8 cellular contexts compared by ENCODE assay signal in the genomic region with DNA sequence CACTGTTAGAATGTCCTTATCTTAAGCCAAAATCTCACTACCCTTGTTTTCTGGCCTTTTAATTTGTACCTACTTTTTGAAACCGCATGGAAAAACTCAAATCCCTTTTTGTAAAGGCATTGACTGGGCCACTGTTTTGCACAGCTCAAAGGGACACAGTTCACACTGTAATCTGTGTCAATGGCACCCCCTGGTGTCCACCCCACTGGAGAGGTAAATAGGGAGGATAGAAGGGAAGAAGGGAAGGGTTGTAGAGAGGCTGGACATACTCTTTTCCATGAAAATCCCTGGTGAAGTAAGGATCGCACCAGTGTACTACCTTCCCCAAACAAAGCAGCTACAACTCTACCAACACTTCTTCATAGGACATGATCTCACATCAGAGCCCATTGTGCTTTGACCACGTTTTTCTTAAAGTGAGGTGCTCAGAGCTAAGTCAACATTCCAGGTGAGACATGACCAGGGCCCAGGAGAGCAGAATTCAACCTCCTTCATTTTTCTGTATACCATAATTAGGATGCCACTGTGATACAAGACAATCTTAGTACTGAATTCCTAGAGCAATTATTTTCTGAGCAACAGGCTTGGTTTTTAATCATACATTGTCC.
DNase-seq lines count a peak whose midpoint lies in the region; ATAC-seq and TF ChIP-seq lines count a peak whose summit lies in the region.

No MANE protein-coding gene starts in this region.

- intact Hi-C loops in CD4-positive, alpha-beta T cell (cut with DNase I, micrococcal nuclease), result loop anchor here (1.0 to 5.0 kb wide), 8 partner anchors 44 to 664 kb away; no protein-coding TSS in a partner anchor

- DNase-seq in CD4-positive, alpha-beta T cell, result peak; percentile 71 to 88 (median 78)
- DNase-seq in NCI-H1048 (lab: John Stamatoyannopoulos, UW), result peak; percentile 24
- peak; percentile 96 for DNase-seq in SK-MEL-5 (ENCODE audit: low read depth, low spot score)
- peak; percentile 74 for DNase-seq in activated gamma-delta T cell treated with anti-CD3 and anti-CD28 coated beads, Interleukin-2, amount 50 U/mL, for 16 hours (ENCODE audit: low read depth)
- DNase-seq in glomerular visceral epithelial cell (ENCODE audit: extremely low spot score), result peak; percentile 78
- peak; percentile 92 for DNase-seq in pons (ENCODE audit: low spot score)
- peak; percentile 79 for DNase-seq in type B pancreatic cell (ENCODE audit: extremely low spot score, unreplicated experiment)

- POLR2A ChIA-PET in CD4-positive, alpha-beta T cell (lab: Charles Lee), result interaction anchor here (0.5 to 2.1 kb wide), 7 partner anchors 162 to 456 kb away, joined by 3 to 14 read pairs (median 3); no protein-coding TSS in a partner anchor

- H3K36me3 Mint-ChIP-seq in CD4-positive, alpha-beta T cell (ENCODE audit: low read depth), result no peaks in the 10 kb centered on the region
- no peaks in the 10 kb centered on the region for H3K36me3 Mint-ChIP-seq in type B pancreatic cell

- peak; percentile 93 for TF ChIP-seq CTCF in CD4-positive, alpha-beta T cell (IDR thresholded peaks at IDR 0.05)
- peak; percentile 83 for TF ChIP-seq CTCF in type B pancreatic cell (conservative IDR thresholded peaks at IDR 0.05)

- H3K27ac Mint-ChIP-seq in CD4-positive, alpha-beta T cell, result no peak overlapping the region
- H3K27ac Mint-ChIP-seq in type B pancreatic cell, result peak overlapping the region; percentile 4

- no peak overlapping the region for H3K4me3 Mint-ChIP-seq in CD4-positive, alpha-beta T cell
- H3K4me3 Mint-ChIP-seq in type B pancreatic cell, result no peak overlapping the region

- no peaks in the 10 kb centered on the region for H3K27me3 Mint-ChIP-seq in CD4-positive, alpha-beta T cell
- H3K27me3 Mint-ChIP-seq in type B pancreatic cell, result peaks cover 4% of the 10 kb centered on the region

- CTCF ChIA-PET in CD4-positive, alpha-beta T cell (lab: Charles Lee), result interaction anchor here (0.6 to 3.3 kb wide), 25 partner anchors 15 to 456 kb away, joined by 3 to 84 read pairs (median 4); a partner anchor contains a TSS

- no peaks in the 10 kb centered on the region for H3K27me3 ChIP-seq in CD4-positive, alpha-beta T cell (ENCODE audit: control insufficient read depth, insufficient read depth, low read length)

- ATAC-seq in CD4-positive, alpha-beta T cell (ENCODE audit: poor library complexity), result peak; percentile 84
- peak; percentile 72 for ATAC-seq in GM21529 (IDR thresholded peaks at IDR 0.05; ENCODE audit: unreplicated experiment)

- peaks cover 19% of the 10 kb centered on the region for H3K4me1 Mint-ChIP-seq in CD4-positive, alpha-beta T cell (ENCODE audit: low read depth)
- peaks cover 30% of the 10 kb centered on the region for H3K4me1 Mint-ChIP-seq in type B pancreatic cell (ENCODE audit: unreplicated experiment)

- in situ Hi-C loops in SK-MEL-5 (cut with HindIII; ENCODE audit: low pct_unique_long_range_greater_than_20kb, low sequenced_read_pairs), result loop anchor here (25.0 kb wide), 1 partner anchor 420 kb away; no protein-coding TSS in a partner anchor

- no peaks in the 10 kb centered on the region for H3K9me3 ChIP-seq in CD4-positive, alpha-beta T cell (ENCODE audit: control insufficient read depth, low read length)

- H3K27ac ChIP-seq in CD4-positive, alpha-beta T cell (ENCODE audit: low read depth, low read length), result no peak overlapping the region

- no peaks in the 10 kb centered on the region for H3K9me3 Mint-ChIP-seq in CD4-positive, alpha-beta T cell
- H3K9me3 Mint-ChIP-seq in type B pancreatic cell, result no peaks in the 10 kb centered on the region

Comparison
In these comparisons a context has a peak if more than half of its experiments do, and no peak if none do; other contexts are left out.
1. DNase-seq: peak in every context shown above with its lines; median percentile 96 in SK-MEL-5; 92 in pons; 79 in type B pancreatic cell; 78 in CD4-positive, alpha-beta T cell; 78 in glomerular visceral epithelial cell; 74 in activated gamma-delta T cell treated with anti-CD3 and anti-CD28 coated beads, Interleukin-2, amount 50 U/mL, for 16 hours; 24 in NCI-H1048.